Comparison of ENCODE assay signal across 18 cellular contexts in genomic region chr10:70523044-70523443, GRCh38.
"Had no signal": no experiment of that assay in that cellular context is flagged by ENCODE, and none has a peak within 500 bp of the region (broad histone marks: within the 10 kb centered on the region; RNA-seq: fewer than 3 reads in every experiment).

No MANE protein-coding gene starts in this region.

- H3K27ac ChIP-seq: coronary artery, esophagus muscularis mucosa, hepatocyte, skin epidermis, tibial nerve, vagina had no signal

- H3K4me3 Mint-ChIP-seq: activated CD4-positive, alpha-beta T cell treated with anti-CD3 and anti-CD28 coated beads, Interleukin-2, amount 10 ng/mL, durations not matched to agents 24 days and 14 days; activated CD8-positive, alpha-beta T cell treated with anti-CD3 and anti-CD28 coated beads for 36 hours; activated naive CD8-positive, alpha-beta T cell treated with anti-CD3 and anti-CD28 coated beads for 36 hours; activated T-helper 17 cell treated with anti-CD3 and anti-CD28 coated beads, Interleukin-2, amount 50 U/mL, for 72 hours; central memory CD8-positive, alpha-beta T cell had no signal

- H3K4me1 Mint-ChIP-seq: activated CD4-positive, alpha-beta T cell treated with anti-CD3 and anti-CD28 coated beads, Interleukin-2, amount 10 ng/mL, durations not matched to agents 24 days and 14 days; activated naive CD8-positive, alpha-beta T cell treated with anti-CD3 and anti-CD28 coated beads for 36 hours; activated T-helper 17 cell treated with anti-CD3 and anti-CD28 coated beads, Interleukin-2, amount 50 U/mL, for 72 hours; central memory CD8-positive, alpha-beta T cell had no signal

- H3K27me3 Mint-ChIP-seq: activated CD4-positive, alpha-beta T cell treated with anti-CD3 and anti-CD28 coated beads, Interleukin-2, amount 10 ng/mL, durations not matched to agents 24 days and 14 days; activated CD8-positive, alpha-beta T cell treated with anti-CD3 and anti-CD28 coated beads for 36 hours; activated naive CD8-positive, alpha-beta T cell treated with anti-CD3 and anti-CD28 coated beads for 36 hours; activated T-helper 17 cell treated with anti-CD3 and anti-CD28 coated beads, Interleukin-2, amount 50 U/mL, for 72 hours; central memory CD8-positive, alpha-beta T cell had no signal

- H3K27me3 ChIP-seq: esophagus muscularis mucosa, hepatocyte, tibial nerve, vagina had no signal

- H3K79me2 ChIP-seq: hepatocyte had no signal

- DNase-seq: activated CD4-positive, alpha-beta T cell treated with anti-CD3 and anti-CD28 coated beads, Interleukin-2, amount 10 ng/mL, durations not matched to agents 24 days and 14 days; activated CD4-positive, CD25-positive, alpha-beta regulatory T cell; activated CD8-positive, alpha-beta T cell treated with anti-CD3 and anti-CD28 coated beads for 36 hours; activated naive CD4-positive, alpha-beta T cell; activated naive CD8-positive, alpha-beta T cell treated with anti-CD3 and anti-CD28 coated beads for 36 hours; activated T-cell treated with anti-CD3 and anti-CD28 coated beads, Interleukin-2, amount 50 U/mL, for 1 hour; amniotic stem cell; mammary epithelial cell; stimulated activated naive CD8-positive, alpha-beta T cell treated with anti-CD3 and anti-CD28 coated beads, Interleukin-15, Interleukin-2, amounts not matched to agents 100 U/mL and 50 U/mL, for 24 hours; T1000 had no signal

- H3K4me3 ChIP-seq: coronary artery, esophagus muscularis mucosa, hepatocyte, skin epidermis, tibial nerve, vagina had no signal

- H3K4me1 ChIP-seq: tibial nerve, vagina had no signal

- ATAC-seq: activated CD8-positive, alpha-beta T cell treated with anti-CD3 and anti-CD28 coated beads for 36 hours; activated T-helper 17 cell treated with anti-CD3 and anti-CD28 coated beads, Interleukin-2, amount 50 U/mL, for 72 hours; stimulated activated naive CD8-positive, alpha-beta T cell treated with anti-CD3 and anti-CD28 coated beads, Interleukin-15, Interleukin-2, amounts not matched to agents 100 U/mL and 50 U/mL, for 24 hours had no signal

- H3K9me3 Mint-ChIP-seq: activated CD4-positive, alpha-beta T cell treated with anti-CD3 and anti-CD28 coated beads, Interleukin-2, amount 10 ng/mL, durations not matched to agents 24 days and 14 days; activated CD8-positive, alpha-beta T cell treated with anti-CD3 and anti-CD28 coated beads for 36 hours; activated naive CD8-positive, alpha-beta T cell treated with anti-CD3 and anti-CD28 coated beads for 36 hours; activated T-helper 17 cell treated with anti-CD3 and anti-CD28 coated beads, Interleukin-2, amount 50 U/mL, for 72 hours; central memory CD8-positive, alpha-beta T cell had no signal

- H3K9me3 ChIP-seq: esophagus muscularis mucosa, tibial nerve, vagina had no signal

- H3K27ac Mint-ChIP-seq: activated CD4-positive, alpha-beta T cell treated with anti-CD3 and anti-CD28 coated beads, Interleukin-2, amount 10 ng/mL, durations not matched to agents 24 days and 14 days; activated CD8-positive, alpha-beta T cell treated with anti-CD3 and anti-CD28 coated beads for 36 hours; activated naive CD8-positive, alpha-beta T cell treated with anti-CD3 and anti-CD28 coated beads for 36 hours; activated T-helper 17 cell treated with anti-CD3 and anti-CD28 coated beads, Interleukin-2, amount 50 U/mL, for 72 hours had no signal

- H3K36me3 Mint-ChIP-seq: activated naive CD8-positive, alpha-beta T cell treated with anti-CD3 and anti-CD28 coated beads for 36 hours had no signal

- H3K4me2 ChIP-seq: hepatocyte had no signal

- H2AFZ ChIP-seq: hepatocyte had no signal

- H3K36me3 ChIP-seq: tibial nerve, vagina had no signal
